21 cellular contexts compared by ENCODE assay signal in genomic region chr3:162845918-162846317, GRCh38.
"Had no signal": no experiment of that assay in that cellular context is flagged by ENCODE, and none has a peak within 500 bp of the region (broad histone marks: within the 10 kb centered on the region; RNA-seq: fewer than 3 reads in every experiment).

No MANE protein-coding gene starts in this region.

- DNase-seq: Kasumi-1, MV-4-11, NCI-H1048, NCI-H1436, NCI-H187, NCI-H2029, NCI-H2081 treated with DMSO at 0.1 percent for 48 hours, NCI-H2171, NCI-H226, NCI-H446, NCI-H510A, NCI-H524 treated with DMSO at 0.1 percent for 48 hours, NCI-H69, NCI-H774, SHP77, SK-N-SH had no signal

- H3K4me3 ChIP-seq: K562 had no signal

- FAIRE-seq: HTR-8/SVneo, K562 had no signal

- H3K4me2 ChIP-seq: KMS-11, SK-N-SH had no signal

- H3K9me2 ChIP-seq: SK-N-SH had no signal

- H3K27ac ChIP-seq: HL-60, KMS-11, RWPE1 had no signal

- ATAC-seq: K562 had no signal

- H3K9ac ChIP-seq: KMS-11, SK-N-SH had no signal

- H3K9me3 ChIP-seq: SK-N-SH had no signal
